ENCODE assay signal across 1 cellular context in genomic region chr12:132955094-132955932, GRCh38.
TF ChIP-seq lines count a peak whose summit lies in the region.

No MANE protein-coding gene starts in this region.

TF ChIP-seq in HepG2, 621 proteins besides CTCF, POLR2A, EP300 and RAD21 (continued from another document and continues in another):
- TF ChIP-seq ZNF710 (CRISPR knock-in tag; IDR thresholded peaks at IDR 0.05; ENCODE audit: borderline replicate concordance), result 0 out of 2 replicates have a peak, but pooled peaks have one; percentile 26
- TF ChIP-seq MTA1 (CRISPR knock-in tag; IDR thresholded peaks at IDR 0.05; ENCODE audit: borderline replicate concordance), result no peak
- TF ChIP-seq MAF1 (CRISPR knock-in tag; IDR thresholded peaks at IDR 0.05; ENCODE audit: borderline replicate concordance), result no peak
- no peak for TF ChIP-seq ZBTB33 (CRISPR knock-in tag; IDR thresholded peaks at IDR 0.05)
- peak; percentile 17; the same call in 1 of the 2 replicates for TF ChIP-seq BRCA1 (CRISPR knock-in tag; IDR thresholded peaks at IDR 0.05)
- TF ChIP-seq TBX2 (CRISPR knock-in tag; IDR thresholded peaks at IDR 0.05; ENCODE audit: borderline replicate concordance), result 0 out of 2 replicates have a peak, but pooled peaks have one; percentile 33
- TF ChIP-seq HNF1A (IDR thresholded peaks at IDR 0.05; ENCODE audit: low read depth), result no peak
- no peak for TF ChIP-seq HNF1A (CRISPR knock-in tag; IDR thresholded peaks at IDR 0.05; ENCODE audit: borderline replicate concordance)
- TF ChIP-seq RBFOX2 (IDR thresholded peaks at IDR 0.05; ENCODE audit: low read depth, low read length), result 0 out of 2 replicates have a peak, but pooled peaks have one; percentile 24
- TF ChIP-seq TGIF2 (CRISPR knock-in tag; IDR thresholded peaks at IDR 0.05), result no peak
- 0 out of 2 replicates have a peak, but pooled peaks have one; percentile 57 for TF ChIP-seq ZNF296 (CRISPR knock-in tag; conservative IDR thresholded peaks at IDR 0.05)
- TF ChIP-seq TFDP1 (CRISPR knock-in tag; IDR thresholded peaks at IDR 0.05; ENCODE audit: borderline replicate concordance), result no peak
- no peak for TF ChIP-seq ZNF773 (CRISPR knock-in tag; IDR thresholded peaks at IDR 0.05; ENCODE audit: borderline replicate concordance)
- 0 out of 2 replicates have a peak, but pooled peaks have one; percentile 17 for TF ChIP-seq PHF20 (CRISPR knock-in tag; IDR thresholded peaks at IDR 0.05)
- TF ChIP-seq ZNF24 (IDR thresholded peaks at IDR 0.05), result no peak
- no peak for TF ChIP-seq USF2 (IDR thresholded peaks at IDR 0.05; ENCODE audit: low read depth, low read length)
- no peak for TF ChIP-seq USF2 (CRISPR knock-in tag; IDR thresholded peaks at IDR 0.05; ENCODE audit: borderline replicate concordance)
- no peak for TF ChIP-seq ZNF576 (CRISPR knock-in tag; IDR thresholded peaks at IDR 0.05)
- TF ChIP-seq ZNF660 (CRISPR knock-in tag; IDR thresholded peaks at IDR 0.05; ENCODE audit: borderline replicate concordance, low read depth), result no peak
- no peak for TF ChIP-seq HNRNPH1 (optimal IDR thresholded peaks at IDR 0.05; ENCODE audit: low read depth, low read length)
- TF ChIP-seq MYNN (CRISPR knock-in tag; IDR thresholded peaks at IDR 0.05; ENCODE audit: low read depth), result no peak
- no peak for TF ChIP-seq ZNF580 (CRISPR knock-in tag; IDR thresholded peaks at IDR 0.05; ENCODE audit: borderline replicate concordance, low read depth)
- TF ChIP-seq FOXC1 (CRISPR knock-in tag; IDR thresholded peaks at IDR 0.05; ENCODE audit: borderline replicate concordance), result no peak; the same call in 1 of the 2 replicates
- no peak for TF ChIP-seq SOX13 (IDR thresholded peaks at IDR 0.05)
- TF ChIP-seq SOX13 (CRISPR knock-in tag; conservative IDR thresholded peaks at IDR 0.05 in 1 of 2, IDR thresholded peaks at IDR 0.05 in 1 of 2), result no peak
- TF ChIP-seq IRF2 (CRISPR knock-in tag; IDR thresholded peaks at IDR 0.05), result no peak
- no peak for TF ChIP-seq ZBTB3 (CRISPR knock-in tag; IDR thresholded peaks at IDR 0.05; ENCODE audit: borderline replicate concordance, low read depth)
- no peak for TF ChIP-seq MLX (CRISPR knock-in tag; IDR thresholded peaks at IDR 0.05)
- no peak for TF ChIP-seq ATF7-NPFF (CRISPR knock-in tag; IDR thresholded peaks at IDR 0.05; ENCODE audit: low read depth)
- no peak; the same call in 1 of the 2 replicates for TF ChIP-seq NR2F6 (IDR thresholded peaks at IDR 0.05)
- TF ChIP-seq NR2F6 (CRISPR knock-in tag; IDR thresholded peaks at IDR 0.05), result no peak
- no peak for TF ChIP-seq SP140L (CRISPR knock-in tag; IDR thresholded peaks at IDR 0.05; ENCODE audit: borderline replicate concordance)
- TF ChIP-seq ZNF276 (CRISPR knock-in tag; IDR thresholded peaks at IDR 0.05; ENCODE audit: low read depth), result no peak
- peak; percentile 25; the same call in 1 of the 2 replicates for TF ChIP-seq KDM2A (CRISPR knock-in tag; IDR thresholded peaks at IDR 0.05; ENCODE audit: borderline replicate concordance, low read depth)
- TF ChIP-seq XBP1 (CRISPR knock-in tag; IDR thresholded peaks at IDR 0.05), result no peak
- no peak for TF ChIP-seq AKAP8 (CRISPR knock-in tag; IDR thresholded peaks at IDR 0.05)
- no peak for TF ChIP-seq GTF2F1 (IDR thresholded peaks at IDR 0.05; ENCODE audit: low read length)
- TF ChIP-seq ZNF33A (CRISPR knock-in tag; IDR thresholded peaks at IDR 0.05; ENCODE audit: borderline replicate concordance), result no peak
- no peak for TF ChIP-seq STAT5B (CRISPR knock-in tag; IDR thresholded peaks at IDR 0.05)
- TF ChIP-seq HNRNPUL1 (IDR thresholded peaks at IDR 0.05; ENCODE audit: low read depth, low read length), result no peak
- TF ChIP-seq ZNF431 (CRISPR knock-in tag; IDR thresholded peaks at IDR 0.05; ENCODE audit: borderline replicate concordance, low read depth), result 0 out of 2 replicates have a peak, but pooled peaks have one; percentile 27
- no peak for TF ChIP-seq ZNF367 (CRISPR knock-in tag; IDR thresholded peaks at IDR 0.05; ENCODE audit: borderline replicate concordance)
- TF ChIP-seq ATF6 (CRISPR knock-in tag; conservative IDR thresholded peaks at IDR 0.05), result no peak
- TF ChIP-seq ZNF121 (CRISPR knock-in tag; IDR thresholded peaks at IDR 0.05), result no peak
- no peak for TF ChIP-seq TFE3 (CRISPR knock-in tag; IDR thresholded peaks at IDR 0.05)
- no peak for TF ChIP-seq NFIB (CRISPR knock-in tag; IDR thresholded peaks at IDR 0.05; ENCODE audit: borderline replicate concordance)
- no peak for TF ChIP-seq FOXA1 (IDR thresholded peaks at IDR 0.05)
- no peak for TF ChIP-seq FOXA1 (CRISPR knock-in tag; IDR thresholded peaks at IDR 0.05)
